13 cellular contexts compared by ENCODE assay signal in genomic region chr2:112006076-112006410, GRCh38. TPM values are rescaled to one million over a fixed set of nuclear protein-coding genes. Genes with fewer than 3 reads are reported as not detected.
DNase-seq lines count a peak whose midpoint lies in the region; ATAC-seq and TF ChIP-seq lines count a peak whose summit lies in the region.
"Had no signal": no experiment of that assay in that cellular context is flagged by ENCODE, and none has a peak within 500 bp of the region (broad histone marks: within the 10 kb centered on the region; RNA-seq: fewer than 3 reads in every experiment).

No MANE protein-coding gene starts in this region.

- no peak for ATAC-seq in GM19395 (IDR thresholded peaks at IDR 0.05; ENCODE audit: unreplicated experiment)
- ATAC-seq: T-cell had no signal

- H4K8ac ChIP-seq in mesenchymal stem cell (ENCODE audit: low read length), result no peak overlapping the region

- no peak for TF ChIP-seq CTCF in cardiac fibroblast (IDR thresholded peaks at IDR 0.05; ENCODE audit: low read depth, low read length)

- no peak overlapping the region for H2BK12ac ChIP-seq in mesenchymal stem cell (ENCODE audit: low read length in 2 of 2)

- H2BK5ac ChIP-seq in mesenchymal stem cell (ENCODE audit: low read depth, low read length, poor library complexity, severe bottlenecking), result no peak overlapping the region

- no peak overlapping the region for H3K4me2 ChIP-seq in mesenchymal stem cell (ENCODE audit: low read length, poor library complexity, severe bottlenecking)

- H2AFZ ChIP-seq in mesenchymal stem cell (ENCODE audit: low read depth, low read length), result no peak overlapping the region

- WGBS in mesenchymal stem cell, result 86% methylated on average over 2 of the region's 4 CpGs

- H3K36me3 ChIP-seq in mesenchymal stem cell (ENCODE audit: control insufficient read depth in 1 of 2, insufficient read depth in 2 of 2, low read depth in 1 of 2, low read length in 2 of 2), result peaks cover 0 to 25% of the 10 kb centered on the region in 2 experiments

- no peak overlapping the region for H3K4me3 ChIP-seq in cardiac fibroblast (replicated peaks in 1 of 2; ENCODE audit: low read depth in 2 of 2, low read length in 2 of 2)
- H3K4me3 ChIP-seq in mesenchymal stem cell (ENCODE audit: insufficient read depth in 1 of 2, low read depth in 1 of 2, low read length in 2 of 2), result no peak overlapping the region

- no peak overlapping the region for H4K91ac ChIP-seq in mesenchymal stem cell (ENCODE audit: low read length)

- H3K27ac ChIP-seq in mesenchymal stem cell (ENCODE audit: low read length, poor library complexity, severe bottlenecking), result no peak overlapping the region

- H2BK15ac ChIP-seq in mesenchymal stem cell (ENCODE audit: low read depth, poor library complexity, severe bottlenecking), result no peak overlapping the region

- H3K27me3 ChIP-seq in mesenchymal stem cell (ENCODE audit: control insufficient read depth in 1 of 2, insufficient read depth in 1 of 2, low read length in 2 of 2), result peaks cover 0 to 3% of the 10 kb centered on the region in 2 experiments

- H3K79me1 ChIP-seq in mesenchymal stem cell (replicated peaks; ENCODE audit: low read length, poor library complexity, severe bottlenecking), result peaks cover 1% of the 10 kb centered on the region

- H3K18ac ChIP-seq in mesenchymal stem cell (ENCODE audit: low read depth in 1 of 2, low read length in 2 of 2), result no peak overlapping the region

- peak overlapping the region; percentile 66 for H3K9ac ChIP-seq in mesenchymal stem cell (ENCODE audit: low read length)

- H3K9me3 ChIP-seq in mesenchymal stem cell (ENCODE audit: control insufficient read depth, low read length), result no peaks in the 10 kb centered on the region

- no peak overlapping the region for H3K4ac ChIP-seq in mesenchymal stem cell (ENCODE audit: low read depth in 1 of 2, low read length in 2 of 2)

- H3K23ac ChIP-seq in mesenchymal stem cell (ENCODE audit: low read length in 2 of 2), result no peak overlapping the region

- DNase-seq in CD1c-positive myeloid dendritic cell (ENCODE audit: extremely low spot score) (peak; percentile 84), NCI-H226 (peak; percentile 16), cardiac fibroblast (ENCODE audit: low read depth in 2 of 2) (peak; percentile 63 to 79), mesenchymal stem cell (peak; percentile 38), kidney glomerular epithelial cell (lab: John Stamatoyannopoulos, UW) (no peak)
- DNase-seq in stimulated activated CD4-positive, alpha-beta T cell treated with anti-CD3 and anti-CD28 coated beads, Interleukin-12 subunit alpha, Interleukin-12 subunit beta, amount 100 ng/mL, for 4 hours, result no peak
- no peak for DNase-seq in stimulated activated CD4-positive, alpha-beta T cell treated with anti-CD3 and anti-CD28 coated beads, Interleukin-2, amount 100 ng/mL, for 48 hours
- DNase-seq: activated CD4-positive, alpha-beta memory T cell treated with anti-CD3 and anti-CD28 coated beads for 36 hours; effector CD4-positive, alpha-beta T cell; NCI-H526 treated with DMSO at 0.1 percent for 48 hours; nephron progenitor cell; T-cell had no signal

- H2BK120ac ChIP-seq in mesenchymal stem cell (ENCODE audit: low read depth, low read length), result no peak overlapping the region

- no peak overlapping the region for H2AK5ac ChIP-seq in mesenchymal stem cell (ENCODE audit: low read length, severe bottlenecking)

- H3K4me1 ChIP-seq in mesenchymal stem cell (ENCODE audit: control insufficient read depth, insufficient read depth, low read depth, low read length), result no peaks in the 10 kb centered on the region

- no peak overlapping the region for H3K14ac ChIP-seq in mesenchymal stem cell (ENCODE audit: low read length in 2 of 2)

RNA-seq across cellular contexts. Expression of gene TMEM87B, which starts 49.0 kb away (rescaled TPM):
- polyA plus RNA-seq in mesenchymal stem cell (2013, experiment 1 of 2), result 30.8 TPM
- polyA plus RNA-seq in mesenchymal stem cell (2013, experiment 2 of 2), result 35.7 TPM

Comparison
In these comparisons a context has a peak if more than half of its experiments do, and no peak if none do; other contexts are left out.
1. DNase-seq: peak in CD1c-positive myeloid dendritic cell (single experiment), NCI-H226 (single experiment), cardiac fibroblast (2 of 2) and mesenchymal stem cell (single experiment); none in stimulated activated CD4-positive, alpha-beta T cell treated with anti-CD3 and anti-CD28 coated beads, Interleukin-12 subunit alpha, Interleukin-12 subunit beta, amount 100 ng/mL, for 4 hours (single experiment), kidney glomerular epithelial cell (single experiment) and stimulated activated CD4-positive, alpha-beta T cell treated with anti-CD3 and anti-CD28 coated beads, Interleukin-2, amount 100 ng/mL, for 48 hours (0 of 2).